In the genomic region with DNA sequence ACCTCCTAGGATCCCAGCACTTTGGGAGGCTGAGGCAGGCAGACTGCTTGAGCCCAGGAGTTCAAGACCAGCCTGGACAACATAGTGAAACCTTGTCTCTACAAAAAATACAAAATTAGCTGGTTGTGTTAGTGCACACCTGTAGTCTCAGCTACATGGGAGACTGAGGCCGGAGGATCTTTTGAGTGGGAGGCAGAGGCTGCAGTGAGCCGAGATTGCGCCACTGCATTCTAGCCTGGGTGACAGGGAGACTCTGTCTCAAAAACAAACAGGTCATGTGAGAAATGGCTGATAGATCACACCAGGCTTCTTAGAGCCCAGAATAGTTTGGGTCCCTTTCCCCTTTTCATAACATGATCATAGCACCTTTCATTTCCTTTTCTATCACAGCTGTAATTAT, we compare ENCODE assay signal across 5 cellular contexts. TPM values are rescaled to one million over a fixed set of nuclear protein-coding genes. Genes with fewer than 3 reads are reported as not detected.
A peak's percentile ranks its signal among the peaks of the same experiment; 100 is the strongest.
DNase-seq lines count a peak whose midpoint lies in the region; ATAC-seq, FAIRE-seq and TF ChIP-seq lines count a peak whose summit lies in the region.
"Not testable (repeated sequence)": the region's sequence is repeated elsewhere in the genome, so short reads cannot be mapped to it uniquely, and the experiment has no call there.

No MANE protein-coding gene starts in this region.

- H3K36me3 ChIP-seq in K562 (ENCODE audit: control insufficient read depth, insufficient read depth, low read length); endothelial cell of umbilical vein (ENCODE audit: control insufficient read depth in 2 of 2, extremely low read depth in 1 of 2, insufficient read depth in 2 of 2, low read length in 2 of 2); HepG2 (replicated peaks in 1 of 2; ENCODE audit: control insufficient read depth in 1 of 2, insufficient read depth in 2 of 2, low read length in 2 of 2); testis (ENCODE audit: low read depth, missing control alignments): not testable (repeated sequence)

- H3K4me1 ChIP-seq in K562 (replicated peaks in 1 of 2; ENCODE audit: control insufficient read depth in 2 of 2, insufficient read depth in 2 of 2, low read length in 2 of 2): peaks cover 27 to 32% of the 10 kb centered on the region in 2 experiments
- H3K4me1 ChIP-seq in endothelial cell of umbilical vein (ENCODE audit: control insufficient read depth, extremely low read depth, insufficient read depth, low read length): peaks cover 51% of the 10 kb centered on the region
- H3K4me1 ChIP-seq in HepG2 (ENCODE audit: insufficient read depth, low read length): peaks cover 85% of the 10 kb centered on the region
- H3K4me1 ChIP-seq in testis: peaks cover 37% of the 10 kb centered on the region

- not testable (repeated sequence) for H3K9me1 ChIP-seq in K562 (ENCODE audit: control insufficient read depth, insufficient read depth, low read length); endothelial cell of umbilical vein (replicated peaks; ENCODE audit: control insufficient read depth, extremely low read depth, insufficient read depth, low read length)

- in situ Hi-C loops in K562 (cut with MboI); HepG2 (cut with HindIII; ENCODE audit: extremely low pct_ligation_motif_present, low pct_unique_long_range_greater_than_20kb): not testable (repeated sequence)

- H3K27ac ChIP-seq in VCaP (peak overlapping the region; percentile 89), endothelial cell of umbilical vein (ENCODE audit: insufficient read depth, low read depth, low read length) (peak overlapping the region; percentile 81), HepG2 (ENCODE audit: extremely low read length, insufficient read depth, low read length) (peak overlapping the region; percentile 77), testis (peak overlapping the region in 1 of 2 donors; percentile 37)
- H3K27ac ChIP-seq in K562 (ENCODE audit: extremely low read depth, low read depth, low read length): not testable (repeated sequence)

- CTCF ChIA-PET in K562 (lab: Yijun Ruan, JAX; ENCODE audit: low intra/inter-chr PET ratio); HepG2 (lab: Yijun Ruan, JAX; ENCODE audit: low intra/inter-chr PET ratio, low total read pairs): not testable (repeated sequence)
- CTCF ChIA-PET in endothelial cell of umbilical vein (lab: Charles Lee): interaction anchor here (1.2 to 1.3 kb wide), 2 partner anchors 38 to 48 kb away, joined by 5 read pairs; no protein-coding TSS in a partner anchor

- not testable (repeated sequence) for H3K4me2 ChIP-seq in K562 (ENCODE audit: insufficient read depth, low read length); endothelial cell of umbilical vein (ENCODE audit: insufficient read depth, low read length); HepG2 (ENCODE audit: low read depth, low read length)

- FAIRE-seq in K562 (lab: Jason Lieb, UNC); endothelial cell of umbilical vein (lab: Jason Lieb, UNC); HepG2 (lab: Jason Lieb, UNC): not testable (repeated sequence)

- not testable (repeated sequence) for H3K9me3 ChIP-seq in K562 (replicated peaks; ENCODE audit: control insufficient read depth, insufficient read depth, low read depth, low read length); endothelial cell of umbilical vein (replicated peaks; ENCODE audit: control insufficient read depth, insufficient read depth, low read length); HepG2 (ENCODE audit: low read length); testis

- DNase-seq in K562 (ENCODE audit: extremely low read depth in 1 of 4, low spot score in 3 of 4); endothelial cell of umbilical vein (ENCODE audit: low read depth, low spot score): not testable (repeated sequence)
- DNase-seq in HepG2 (ENCODE audit: low spot score) (peak; percentile 47), testis (peak; percentile 9)

- TF ChIP-seq CTCF in VCaP (conservative IDR thresholded peaks at IDR 0.05); K562 (IDR thresholded peaks at IDR 0.05 in 2 of 3, conservative IDR thresholded peaks at IDR 0.05 in 1 of 3; ENCODE audit: insufficient read depth in 2 of 3, low read depth in 1 of 3, low read length in 3 of 3); endothelial cell of umbilical vein (IDR thresholded peaks at IDR 0.05; ENCODE audit: extremely low read depth in 1 of 2, insufficient read depth in 1 of 2, low read depth in 1 of 2, low read length in 2 of 2); HepG2 (CRISPR knock-in tag; IDR thresholded peaks at IDR 0.05); testis (IDR thresholded peaks at IDR 0.05): not testable (repeated sequence)

- not testable (repeated sequence) for ATAC-seq in K562, HepG2

- not testable (repeated sequence) for H3K27me3 ChIP-seq in K562 (ENCODE audit: control insufficient read depth in 2 of 2, insufficient read depth in 2 of 2, low read length in 2 of 2); endothelial cell of umbilical vein (ENCODE audit: control insufficient read depth in 2 of 2, insufficient read depth in 2 of 2, low read length in 2 of 2); HepG2 (ENCODE audit: control insufficient read depth in 1 of 2, insufficient read depth in 2 of 2, low read length in 2 of 2); testis

- not testable (repeated sequence) for H2AFZ ChIP-seq in K562 (ENCODE audit: low read depth, low read length); endothelial cell of umbilical vein (ENCODE audit: low read depth, low read length); HepG2 (ENCODE audit: low read length)

- H3K9ac ChIP-seq in K562 (ENCODE audit: insufficient read depth in 1 of 2, low read depth in 2 of 2, low read length in 2 of 2); endothelial cell of umbilical vein (replicated peaks; ENCODE audit: extremely low read depth, insufficient read depth, low read length); HepG2 (ENCODE audit: insufficient read depth, low read depth, low read length): not testable (repeated sequence)

- not testable (repeated sequence) for TF ChIP-seq RAD21 in K562 (CRISPR knock-in tag; conservative IDR thresholded peaks at IDR 0.05 in 1 of 2, IDR thresholded peaks at IDR 0.05 in 1 of 2); HepG2 (CRISPR knock-in tag; IDR thresholded peaks at IDR 0.05)

- not testable (repeated sequence) for H3K4me3 ChIP-seq in K562; endothelial cell of umbilical vein (replicated peaks in 1 of 3; ENCODE audit: insufficient read depth in 1 of 3, low read depth in 1 of 3, low read length in 3 of 3); HepG2 (replicated peaks in 1 of 3; ENCODE audit: insufficient read depth in 1 of 3, low read depth in 2 of 3, low read length in 3 of 3); testis

- TF ChIP-seq POLR2A in K562 (conservative IDR thresholded peaks at IDR 0.05); endothelial cell of umbilical vein (IDR thresholded peaks at IDR 0.05; ENCODE audit: low read depth, low read length); HepG2 (IDR thresholded peaks at IDR 0.05; ENCODE audit: insufficient read depth in 1 of 2, low read depth in 2 of 2, low read length in 2 of 2); testis (IDR thresholded peaks at IDR 0.05): not testable (repeated sequence)

- dilution Hi-C loops in endothelial cell of umbilical vein (cut with MboI; ENCODE audit: extremely low pct_ligation_motif_present, low sequenced_read_pairs): not testable (repeated sequence)

- intact Hi-C loops in K562 (cut with micrococcal nuclease); HepG2 (cut with micrococcal nuclease; ENCODE audit: unreplicated experiment); testis (cut with DNase I; ENCODE audit: low total_unique reads): not testable (repeated sequence)
- intact Hi-C loops in endothelial cell of umbilical vein (cut with micrococcal nuclease): loop anchor here (5.0 kb wide), 2 partner anchors 85 to 795 kb away; a partner anchor contains a TSS

- POLR2A ChIA-PET in K562 (lab: Yijun Ruan, JAX) (interaction anchor here (0.6 to 1.5 kb wide), 3 partner anchors 9 to 671 kb away, joined by 3 to 6 read pairs (median 3); no protein-coding TSS in a partner anchor), endothelial cell of umbilical vein (lab: Charles Lee) (interaction anchor here (0.6 kb wide), 1 partner anchor 44 kb away, joined by 3 read pairs; no protein-coding TSS in a partner anchor), HepG2 (lab: Yijun Ruan, JAX) (interaction anchor here (0.6 to 3.1 kb wide), 6 partner anchors 9 to 1756 kb away, joined by 3 to 12 read pairs (median 5); a partner anchor contains a TSS)

- peaks cover 22% of the 10 kb centered on the region for H3K79me2 ChIP-seq in K562 (ENCODE audit: control insufficient read depth, insufficient read depth, low read length)
- H3K79me2 ChIP-seq in endothelial cell of umbilical vein (ENCODE audit: control insufficient read depth, insufficient read depth, low read length): peaks cover 16% of the 10 kb centered on the region
- peaks cover 20% of the 10 kb centered on the region for H3K79me2 ChIP-seq in HepG2 (ENCODE audit: insufficient read depth, low read length)

- BruUV-seq in K562 (replicated peaks; lab: Mats Ljungman, UMichigan); endothelial cell of umbilical vein (replicated peaks; lab: Mats Ljungman, UMichigan); HepG2 (replicated peaks; lab: Mats Ljungman, UMichigan): not testable (repeated sequence)

- not testable (repeated sequence) for H4K20me1 ChIP-seq in K562 (replicated peaks; ENCODE audit: control insufficient read depth, insufficient read depth, low read length); endothelial cell of umbilical vein (replicated peaks; ENCODE audit: control insufficient read depth, extremely low read depth, insufficient read depth, low read length)
- peaks cover 10% of the 10 kb centered on the region for H4K20me1 ChIP-seq in HepG2 (ENCODE audit: insufficient read depth, low read length)

- 71% methylated on average over 3 of the region's 3 CpGs for WGBS in K562 (ENCODE audit: insufficient coverage, low coverage, missing lambda C conversion rate)
- WGBS in HepG2 (ENCODE audit: low lambda C conversion rate): 84% methylated on average over 3 of the region's 3 CpGs
- WGBS in testis, 2 donors: 73 to 80% methylated on average over 3 of the region's 3 CpGs

- TF ChIP-seq EP300 in K562 (IDR thresholded peaks at IDR 0.05; ENCODE audit: low read length); HepG2 (CRISPR knock-in tag; IDR thresholded peaks at IDR 0.05; ENCODE audit: borderline replicate concordance): not testable (repeated sequence)
- peak in 1 of 2 experiments; percentile 51; a peak in 1 of 4 replicates for TF ChIP-seq EP300 in HepG2 (IDR thresholded peaks at IDR 0.05; ENCODE audit: low read depth in 2 of 2, low read length in 2 of 2)

RNA-seq across cellular contexts. Expression of a gene that starts 2.8 kb away (rescaled TPM):
- 36.6 and 77.1 TPM in 2 replicates for total RNA-seq in K562 (2011; cell fraction: chromatin; rRNA removed; ENCODE audit: low replicate concordance)
- 21.0 and 25.4 TPM in 2 replicates for total RNA-seq in K562 (2011; cell fraction: nucleolus; rRNA removed)
- total RNA-seq in K562 (2011; cell fraction: nucleoplasm; rRNA removed): 41.9 and 56.9 TPM in 2 replicates
- total RNA-seq in K562 (2014; rRNA removed): 10.9 and 14.8 TPM in 2 replicates
- total RNA-seq in K562 (2014; rRNA removed; fragmentation: Illumina TruSeq; extraction: Trizol): 26.0 and 27.2 TPM in 2 replicates
- 23.0 and 24.3 TPM in 2 replicates for total RNA-seq in K562 (2015; rRNA removed; fragmentation: Illumina TruSeq; extraction: Trizol)
- 17.3 and 19.2 TPM in 2 replicates for total RNA-seq in K562 (2021)
- 23.6 and 26.0 TPM in 2 replicates for polyA plus RNA-seq in K562 (2011; rRNA removed)
- 8.5 and 15.4 TPM in 2 replicates for polyA plus RNA-seq in K562 (2011; cell fraction: cytosol; rRNA removed)
- polyA plus RNA-seq in K562 (2011; cell fraction: nucleus; rRNA removed): 19.9 and 23.7 TPM in 2 replicates
- polyA plus RNA-seq in K562 (2012): 14.1 and 17.3 TPM in 2 replicates
- polyA plus RNA-seq in K562 (2014; fragmentation: Illumina TruSeq; extraction: Trizol): 19.0 and 22.6 TPM in 2 replicates
- 1 to 10 TPM; 5.6 to 7.6 TPM for polyA plus RNA-seq in K562 (2014; fragmentation: Nextera tagmentation; extraction: Ambion mirVana)
- 19.9 and 22.0 TPM in 2 replicates for polyA plus RNA-seq in K562 (2014; rRNA removed)
- polyA minus RNA-seq in K562 (2011; rRNA and poly(A)+ RNA removed): 30.4 and 31.4 TPM in 2 replicates
- polyA minus RNA-seq in K562 (2011; cell fraction: cytosol; rRNA and poly(A)+ RNA removed): 15.7 TPM in 2 replicates
- 9.8 and 14.0 TPM in 2 replicates for polyA minus RNA-seq in K562 (2011; cell fraction: nucleus; rRNA and poly(A)+ RNA removed)
- total RNA-seq in endothelial cell of umbilical vein: 33.5 and 34.5 TPM in 2 replicates
- 16.1 and 21.7 TPM in 2 replicates for polyA plus RNA-seq in endothelial cell of umbilical vein
- polyA plus RNA-seq in endothelial cell of umbilical vein (2011; cell fraction: cytosol; rRNA removed): 17.4 and 17.9 TPM in 2 replicates
- 25.9 and 31.7 TPM in 2 replicates for polyA plus RNA-seq in endothelial cell of umbilical vein (2011; cell fraction: nucleus; rRNA removed)
- polyA plus RNA-seq in endothelial cell of umbilical vein (2012): 28.2 and 30.7 TPM in 2 replicates
- polyA minus RNA-seq in endothelial cell of umbilical vein: 36.0 and 36.2 TPM in 2 replicates
- polyA minus RNA-seq in endothelial cell of umbilical vein (2011; cell fraction: cytosol; rRNA and poly(A)+ RNA removed): 9.3 TPM
- polyA minus RNA-seq in endothelial cell of umbilical vein (2011; cell fraction: nucleus; rRNA and poly(A)+ RNA removed): 13.2 and 19.9 TPM in 2 replicates
- total RNA-seq in HepG2 (2016; rRNA removed; fragmentation: Illumina TruSeq; extraction: Trizol): 42.1 and 59.1 TPM in 2 replicates
- total RNA-seq in HepG2 (2016; cell fraction: cytosol; rRNA removed; fragmentation: Illumina TruSeq; extraction: Trizol; ENCODE audit: low read depth): 32.4 and 35.6 TPM in 2 replicates
- total RNA-seq in HepG2 (2016; cell fraction: insoluble cytoplasmic fraction; rRNA removed; fragmentation: Illumina TruSeq; extraction: Trizol): 41.0 and 60.9 TPM in 2 replicates
- 29.2 and 32.9 TPM in 2 replicates for total RNA-seq in HepG2 (2016; cell fraction: membrane; rRNA removed; fragmentation: Illumina TruSeq; extraction: Trizol)
- 66.4 and 75.5 TPM in 2 replicates for total RNA-seq in HepG2 (2016; cell fraction: nucleus; rRNA removed; fragmentation: Illumina TruSeq; extraction: Trizol)
- 105 and 108 TPM in 2 replicates for polyA plus RNA-seq in HepG2 (2011; rRNA removed)
- polyA plus RNA-seq in HepG2 (2011; cell fraction: cytosol; rRNA removed): 53.2 and 89.4 TPM in 2 replicates
- 65.7 and 85.9 TPM in 2 replicates for polyA plus RNA-seq in HepG2 (2011; cell fraction: nucleus; rRNA removed)
- 99.1 and 106 TPM in 2 replicates for polyA plus RNA-seq in HepG2 (2012)
- 2.2 and 2.6 TPM in 2 replicates for polyA plus RNA-seq in HepG2 (2016; cell fraction: cytosol; fragmentation: Illumina TruSeq; extraction: Trizol; ENCODE audit: low read depth)
- polyA plus RNA-seq in HepG2 (2016; cell fraction: insoluble cytoplasmic fraction; fragmentation: Illumina TruSeq; extraction: Trizol; ENCODE audit: low read depth): 31.8 and 32.9 TPM in 2 replicates
- polyA plus RNA-seq in HepG2 (2016; cell fraction: membrane; fragmentation: Illumina TruSeq; extraction: Trizol; ENCODE audit: low read depth): 8.5 and 9.3 TPM in 2 replicates
- polyA plus RNA-seq in HepG2 (2016; cell fraction: nucleus; fragmentation: Illumina TruSeq; extraction: Trizol; ENCODE audit: insufficient read depth, low read depth): 140 and 144 TPM in 2 replicates
- polyA minus RNA-seq in HepG2 (2011; rRNA and poly(A)+ RNA removed; ENCODE audit: low replicate concordance): 13.5 and 115 TPM in 2 replicates
- 82.7 and 108 TPM in 2 replicates for polyA minus RNA-seq in HepG2 (2011; cell fraction: cytosol; rRNA and poly(A)+ RNA removed)
- 78.4 and 93.9 TPM in 2 replicates for polyA minus RNA-seq in HepG2 (2011; cell fraction: nucleus; rRNA and poly(A)+ RNA removed)
- 10 to 100 TPM; 74.6 to 81.0 TPM for total RNA-seq in testis
- polyA plus RNA-seq in testis (ENCODE audit: insufficient read depth, low read depth, low replicate concordance): 41.4 TPM
